ENCODE assay signal across 1 cellular context in the genomic region with DNA sequence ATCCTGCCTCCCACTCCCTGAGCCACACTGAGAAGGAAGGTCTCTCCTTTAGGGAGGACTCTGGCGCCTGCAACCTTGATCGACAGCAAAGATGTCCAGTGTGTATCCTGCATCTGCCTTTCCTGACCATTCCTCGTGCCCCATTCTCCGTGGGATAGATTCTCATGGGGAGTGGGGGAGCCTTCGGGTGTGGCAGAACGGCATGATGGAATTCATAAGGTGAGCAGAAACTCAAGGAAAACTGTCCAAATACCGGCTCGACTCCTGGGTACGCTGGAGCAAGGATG.
TF ChIP-seq lines count a peak whose summit lies in the region.

No MANE protein-coding gene starts in this region.

TF ChIP-seq in IMR-90, 13 proteins besides CTCF, POLR2A, EP300 and RAD21:
- TF ChIP-seq MXI1 (IDR thresholded peaks at IDR 0.05; ENCODE audit: borderline replicate concordance, low read depth, low read length) = no peak
- TF ChIP-seq FOS (IDR thresholded peaks at IDR 0.05; ENCODE audit: low read depth, low read length) = no peak
- no peak for TF ChIP-seq MAZ (IDR thresholded peaks at IDR 0.05; ENCODE audit: borderline replicate concordance, low read depth, low read length)
- TF ChIP-seq, protein P1, sequence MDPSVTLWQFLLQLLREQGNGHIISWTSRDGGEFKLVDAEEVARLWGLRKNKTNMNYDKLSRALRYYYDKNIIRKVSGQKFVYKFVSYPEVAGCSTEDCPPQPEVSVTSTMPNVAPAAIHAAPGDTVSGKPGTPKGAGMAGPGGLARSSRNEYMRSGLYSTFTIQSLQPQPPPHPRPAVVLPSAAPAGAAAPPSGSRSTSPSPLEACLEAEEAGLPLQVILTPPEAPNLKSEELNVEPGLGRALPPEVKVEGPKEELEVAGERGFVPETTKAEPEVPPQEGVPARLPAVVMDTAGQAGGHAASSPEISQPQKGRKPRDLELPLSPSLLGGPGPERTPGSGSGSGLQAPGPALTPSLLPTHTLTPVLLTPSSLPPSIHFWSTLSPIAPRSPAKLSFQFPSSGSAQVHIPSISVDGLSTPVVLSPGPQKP (IDR thresholded peaks at IDR 0.05; ENCODE audit: borderline replicate concordance, low read depth, low read length) = no peak
- TF ChIP-seq, protein P2, sequence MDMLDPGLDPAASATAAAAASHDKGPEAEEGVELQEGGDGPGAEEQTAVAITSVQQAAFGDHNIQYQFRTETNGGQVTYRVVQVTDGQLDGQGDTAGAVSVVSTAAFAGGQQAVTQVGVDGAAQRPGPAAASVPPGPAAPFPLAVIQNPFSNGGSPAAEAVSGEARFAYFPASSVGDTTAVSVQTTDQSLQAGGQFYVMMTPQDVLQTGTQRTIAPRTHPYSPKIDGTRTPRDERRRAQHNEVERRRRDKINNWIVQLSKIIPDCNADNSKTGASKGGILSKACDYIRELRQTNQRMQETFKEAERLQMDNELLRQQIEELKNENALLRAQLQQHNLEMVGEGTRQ (IDR thresholded peaks at IDR 0.05; ENCODE audit: low read depth, low read length) = no peak
- no peak for TF ChIP-seq RCOR1 (IDR thresholded peaks at IDR 0.05; ENCODE audit: insufficient replicate concordance, low read length)
- TF ChIP-seq BHLHE40 (IDR thresholded peaks at IDR 0.05; ENCODE audit: low read depth, low read length) = no peak
